In genomic region chr1:37595440-37596181, GRCh38 we compare ENCODE assay signal across 8 cellular contexts. TPM values are rescaled to one million over a fixed set of nuclear protein-coding genes. Genes with fewer than 3 reads are reported as not detected.
DNase-seq lines count a peak whose midpoint lies in the region; ATAC-seq and TF ChIP-seq lines count a peak whose summit lies in the region.

TSS of gene GNL2 (minus strand) at chr1:37595937. CDS start at chr1:37595822, 115 bp downstream.

- CTCF ChIA-PET in A673 (lab: Charles Lee) = no interaction called here

- TF ChIP-seq CTCF in A673 (conservative IDR thresholded peaks at IDR 0.05; ENCODE audit: low read depth, low read length) (no peak), VCaP (conservative IDR thresholded peaks at IDR 0.05) (no peak), breast epithelium (IDR thresholded peaks at IDR 0.05) (no peak)

- peak; percentile 96 for ATAC-seq in GM18868 (IDR thresholded peaks at IDR 0.05; ENCODE audit: unreplicated experiment)
- peak; percentile 97 for ATAC-seq in HG03108 (IDR thresholded peaks at IDR 0.05; ENCODE audit: unreplicated experiment)

- BruUV-seq in A673 (replicated peaks; lab: Mats Ljungman, UMichigan) = no TSS peak

- H3K4me1 ChIP-seq in A673 (ENCODE audit: insufficient read depth, low read length, poor library complexity, severe bottlenecking) (peaks cover 8% of the 10 kb centered on the region), breast epithelium (peaks cover 0 to 21% of the 10 kb centered on the region in 2 donors)

- no peaks in the 10 kb centered on the region for H3K27me3 ChIP-seq in A673 (replicated peaks; ENCODE audit: insufficient read depth, low read depth, low read length, poor library complexity)
- H3K27me3 ChIP-seq in breast epithelium = no peaks in the 10 kb centered on the region

- H3K36me3 ChIP-seq in A673 (ENCODE audit: insufficient read depth, low read length, poor library complexity, severe bottlenecking) (peaks cover 31% of the 10 kb centered on the region), breast epithelium (peaks cover 15% of the 10 kb centered on the region)

- H3K27ac ChIP-seq in A673 (ENCODE audit: low read depth, low read length, poor library complexity, severe bottlenecking) (peak within 1 kb of the TSS; percentile 83), VCaP (peak within 1 kb of the TSS; percentile 74), breast epithelium (peak within 1 kb of the TSS; percentile 84 to 85), skin epidermis (peak within 1 kb of the TSS; percentile 54 to 91 (median 83))

- intact Hi-C loops in A673 (cut with micrococcal nuclease; ENCODE audit: unreplicated experiment) (no loop called here), breast epithelium (cut with DNase I; ENCODE audit: low total_unique reads) (no loop called here)

- POLR2A ChIA-PET in A673 (lab: Charles Lee; ENCODE audit: low non-redundant PET) = interaction anchor here (0.5 to 0.6 kb wide), 2 partner anchors 88 to 1266 kb away, joined by 3 to 15 read pairs; no protein-coding TSS in a partner anchor

- peak within 1 kb of the TSS; percentile 84 for H3K4me3 ChIP-seq in A673 (ENCODE audit: low read depth, low read length, poor library complexity, severe bottlenecking)
- H3K4me3 ChIP-seq in breast epithelium = peak within 1 kb of the TSS; percentile 71 to 85 (median 75)
- H3K4me3 ChIP-seq in iPS-18c (ENCODE audit: insufficient read depth, low read depth, low read length) = peak within 1 kb of the TSS; percentile 96
- H3K4me3 ChIP-seq in skin epidermis = peak within 1 kb of the TSS; percentile 56 to 81 (median 70)

- peak; percentile 97 for DNase-seq in A673 (ENCODE audit: low spot score)
- peak; percentile 98 for DNase-seq in NCI-H2196 (lab: John Stamatoyannopoulos, UW; ENCODE audit: unreplicated experiment)
- peak; percentile 94 to 97 for DNase-seq in breast epithelium (ENCODE audit: low spot score in 2 of 2)

- peak; percentile 64 for TF ChIP-seq POLR2A in breast epithelium (IDR thresholded peaks at IDR 0.05)

- no peaks in the 10 kb centered on the region for H3K9me3 ChIP-seq in A673 (ENCODE audit: low read depth, low read length, poor library complexity, severe bottlenecking)
- no peaks in the 10 kb centered on the region for H3K9me3 ChIP-seq in breast epithelium
- no peaks in the 10 kb centered on the region for H3K9me3 ChIP-seq in iPS-18c (ENCODE audit: control insufficient read depth, insufficient read depth, low read length)

RNA-seq across cellular contexts. Expression of gene GNL2, which starts in this region (rescaled TPM):
- 101 and 121 TPM in 2 replicates for total RNA-seq in A673 (2021)
- 10 to 100 TPM; 36.8 to 71.8 (median 63.1) TPM for total RNA-seq in breast epithelium

Comparison
In these comparisons a context has a peak if more than half of its experiments do, and no peak if none do; other contexts are left out.
1. Peak in every context shown above with its lines: DNase-seq, ATAC-seq, H3K4me3 ChIP-seq and H3K27ac ChIP-seq.